Comparison of ENCODE assay signal across 17 cellular contexts in the genomic region with DNA sequence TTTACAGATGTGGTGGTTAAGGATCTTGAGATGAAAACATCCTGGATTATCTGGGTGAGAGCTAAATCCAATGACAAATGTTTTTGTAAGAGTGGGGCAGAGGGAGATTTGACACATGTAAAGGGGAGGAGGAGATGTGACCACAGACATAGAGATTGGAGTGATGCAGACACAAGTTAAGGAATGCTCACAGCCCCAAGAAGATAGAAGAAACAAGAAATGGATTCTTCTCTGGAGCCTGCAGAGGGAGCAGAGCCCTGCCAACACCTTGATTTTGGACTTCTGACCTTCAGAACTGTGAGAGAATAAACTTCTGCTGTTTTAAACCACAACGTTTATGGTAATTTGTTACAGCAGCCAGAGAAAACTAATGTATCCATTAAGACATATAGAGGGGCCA. TPM values are rescaled to one million over a fixed set of nuclear protein-coding genes. Genes with fewer than 3 reads are reported as not detected.
DNase-seq lines count a peak whose midpoint lies in the region; TF ChIP-seq lines count a peak whose summit lies in the region.
"Had no signal": no experiment of that assay in that cellular context is flagged by ENCODE, and none has a peak within 500 bp of the region (broad histone marks: within the 10 kb centered on the region; RNA-seq: fewer than 3 reads in every experiment).

No MANE protein-coding gene starts in this region.

- peaks cover 18% of the 10 kb centered on the region for H3K4me1 ChIP-seq in osteoblast (ENCODE audit: insufficient read depth, low read length)

- H3K36me3 ChIP-seq in osteoblast (ENCODE audit: insufficient read depth, low read length): no peaks in the 10 kb centered on the region
- H3K36me3 ChIP-seq: MG63 had no signal

- H4K20me1 ChIP-seq in osteoblast (ENCODE audit: insufficient read depth, low read length): no peaks in the 10 kb centered on the region

- peaks cover 6% of the 10 kb centered on the region for H3K9me3 Mint-ChIP-seq in HFFc6

- TF ChIP-seq CTCF in AG04450 (IDR thresholded peaks at IDR 0.05; ENCODE audit: low read depth, low read length) (peak; percentile 26; the same call in 1 of the 2 replicates), HFFc6 (IDR thresholded peaks at IDR 0.05) (no peak), foreskin fibroblast (IDR thresholded peaks at IDR 0.05; ENCODE audit: low read depth, low read length) (peak; percentile 8), osteoblast (IDR thresholded peaks at IDR 0.05; ENCODE audit: extremely low read depth, low read depth, low read length) (no peak)

- no peak overlapping the region for H3K4me2 ChIP-seq in osteoblast (ENCODE audit: insufficient read depth, low read length)
- H3K4me2 ChIP-seq: PC-9 had no signal

- CTCF ChIA-PET in AG04450 (lab: Charles Lee): interaction anchor here (1.3 kb wide), 1 partner anchor 25 kb away, joined by 5 read pairs; no protein-coding TSS in a partner anchor

- peaks cover 100% of the 10 kb centered on the region for H3K4me1 Mint-ChIP-seq in HFFc6 (ENCODE audit: low read depth)

- H3K27ac ChIP-seq in AG04450 (ENCODE audit: low read depth, low read length) (no peak overlapping the region), osteoblast (ENCODE audit: low read depth, low read length) (no peak overlapping the region)
- H3K27ac ChIP-seq: PC-9 had no signal

- no peak overlapping the region; the same call in 1 of the 2 replicates for H3K4me3 Mint-ChIP-seq in HFFc6

- no peaks in the 10 kb centered on the region; the same call in 1 of the 2 replicates for H3K27me3 Mint-ChIP-seq in HFFc6 (ENCODE audit: insufficient read depth)

- no peak overlapping the region for H2AFZ ChIP-seq in osteoblast (ENCODE audit: low read length)
- H2AFZ ChIP-seq: PC-9 had no signal

- H3K79me2 ChIP-seq in osteoblast (ENCODE audit: insufficient read depth, low read length): no peaks in the 10 kb centered on the region

- H3K27me3 ChIP-seq in AG04450 (ENCODE audit: control insufficient read depth, insufficient read depth, low read length): no peaks in the 10 kb centered on the region
- no peaks in the 10 kb centered on the region for H3K27me3 ChIP-seq in osteoblast (ENCODE audit: insufficient read depth, low read length)
- H3K27me3 ChIP-seq: MG63 had no signal

- POLR2A ChIA-PET in AG04450 (lab: Yijun Ruan, JAX): no interaction called here

- peak overlapping the region; percentile 71 for H3K27ac Mint-ChIP-seq in HFFc6

- H3K9me3 ChIP-seq in AG04450 (ENCODE audit: control insufficient read depth, insufficient read depth, low read length) (no peaks in the 10 kb centered on the region), osteoblast (ENCODE audit: low read depth, low read length) (no peaks in the 10 kb centered on the region)

- peaks cover 54% of the 10 kb centered on the region for H3K36me3 Mint-ChIP-seq in HFFc6 (ENCODE audit: low read depth)

- DNase-seq in AG04450 (ENCODE audit: low read depth, low spot score) (no peak), HFFc6 (peak; percentile 30), amniotic epithelial cell (ENCODE audit: low read depth) (peak; percentile 52), foreskin fibroblast (no peak), ecto neural progenitor cell (ENCODE audit: low spot score) (no peak), HCEC 1CT (no peak), osteoblast (ENCODE audit: insufficient read length, low spot score, missing footprints) (no peak), SHP77 treated with DMSO at 0.1 percent for 48 hours (lab: John Stamatoyannopoulos, UW) (no peak)
- DNase-seq: C1 segment of cervical spinal cord, DND-41, GOT3, MG63, NCI-H1092 treated with DMSO at 0.1 percent for 48 hours, NCI-H2081 treated with DMSO at 0.1 percent for 48 hours, NCI-H510A treated with DMSO at 0.1 percent for 48 hours, NCI-H82, PC-9 had no signal

- H3K4me3 ChIP-seq in AG04450 (ENCODE audit: low read depth, low read length) (no peak overlapping the region), foreskin fibroblast (ENCODE audit: low read depth in 1 of 2, low read length in 2 of 2) (no peak overlapping the region), osteoblast (ENCODE audit: insufficient read depth, low read length) (no peak overlapping the region)
- H3K4me3 ChIP-seq: MG63, PC-9 had no signal

RNA-seq across cellular contexts. Expression of gene ITGA2, which starts 21.7 kb away (rescaled TPM):
- 58.2 and 71.9 TPM in 2 replicates for polyA plus RNA-seq in AG04450 (2011; rRNA removed)
- polyA minus RNA-seq in AG04450 (2011; rRNA and poly(A)+ RNA removed): 84.4 and 118 TPM in 2 replicates
- total RNA-seq in HFFc6 (2021; fragmentation: NEBNext Ultra II Directional; extraction: Animal tissue kit (Norgen Biotek cat#: 25700)): 10 to 100 TPM; 42.9 to 76.6 (median 50.5) TPM
- total RNA-seq in osteoblast: 2.7 and 2.9 TPM in 2 replicates

Comparison
In these comparisons a context has a peak if more than half of its experiments do, and no peak if none do; other contexts are left out.
1. DNase-seq: peak in HFFc6 (single experiment) and amniotic epithelial cell (single experiment); none in AG04450 (single experiment), foreskin fibroblast (0 of 2), ecto neural progenitor cell (single experiment), HCEC 1CT (single experiment), osteoblast (single experiment) and SHP77 treated with DMSO at 0.1 percent for 48 hours (single experiment).
2. CTCF ChIP-seq: peak in AG04450 (single experiment) and foreskin fibroblast (single experiment); none in HFFc6 (single experiment) and osteoblast (single experiment).
3. RNA of gene ITGA2, which starts 21.7 kb away (total RNA-seq): 42.9 to 76.6 TPM in HFFc6; 2.7 to 2.9 TPM in osteoblast; every median in the first group is over 10 times any median in the second.